In the genomic region with DNA sequence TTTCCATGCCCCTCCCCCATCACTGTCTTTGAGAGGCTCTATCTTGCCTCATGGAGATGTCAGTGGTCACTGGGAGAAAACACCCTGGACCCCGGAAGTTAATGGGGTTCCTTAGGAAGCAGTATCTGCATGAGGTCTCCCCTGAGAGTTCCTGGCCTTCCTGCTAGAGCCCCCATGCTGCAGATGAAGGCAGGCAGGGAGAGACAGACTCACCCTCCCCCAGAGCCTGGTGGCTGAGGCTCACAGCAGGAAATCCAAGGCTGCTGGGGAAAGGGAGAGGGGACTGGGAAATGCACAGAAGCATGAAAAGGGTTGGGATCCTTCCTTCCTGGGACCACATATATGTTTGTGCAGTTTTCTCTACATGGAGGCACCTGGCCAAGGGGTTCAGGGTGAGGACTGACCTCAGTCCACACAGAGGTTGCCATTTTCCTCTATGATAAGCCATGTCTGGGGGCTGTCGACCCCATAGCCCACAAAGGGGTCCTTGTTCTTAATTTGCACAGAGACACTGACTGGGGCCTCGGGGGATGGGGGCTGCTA, we compare ENCODE assay signal across 20 cellular contexts.
"Had no signal": no experiment of that assay in that cellular context is flagged by ENCODE, and none has a peak within 500 bp of the region (broad histone marks: within the 10 kb centered on the region; RNA-seq: fewer than 3 reads in every experiment).

No MANE protein-coding gene starts in this region.

- DNase-seq: activated CD4-positive, alpha-beta T cell treated with anti-CD3 and anti-CD28 coated beads, Interleukin-2, amount 10 ng/mL, durations not matched to agents 24 days and 14 days; activated CD8-positive, alpha-beta memory T cell treated with anti-CD3 and anti-CD28 coated beads, Interleukin-2, amount 50 U/mL, for 4 hours; activated effector memory CD4-positive, alpha-beta T cell treated with Interleukin-2 at 50 U/mL for 16 hours; activated naive CD4-positive, alpha-beta T cell treated with anti-CD3 and anti-CD28 coated beads, Interleukin-2, amount 10 ng/mL, durations not matched to agents 7 days and 5 days; activated naive CD8-positive, alpha-beta T cell treated with anti-CD3 and anti-CD28 coated beads, Interleukin-2, amount 50 U/mL, for 24 hours; activated T-cell treated with anti-CD3 and anti-CD28 coated beads, Interleukin-2, amount 50 U/mL, for 4 hours; aorta; colonic mucosa; gastrocnemius medialis; heart right ventricle; lower lobe of right lung; natural killer cell; nucleus accumbens; retina; stimulated activated CD4-positive, alpha-beta T cell treated with anti-CD3 and anti-CD28 coated beads, Interleukin-12 subunit alpha, Interleukin-12 subunit beta, amount 100 ng/mL, for 4 hours; stimulated activated CD4-positive, alpha-beta T cell treated with anti-CD3 and anti-CD28 coated beads, Interleukin-1b, Interleukin-23, amount 100 ng/mL, for 48 hours; stimulated activated naive CD4-positive, alpha-beta T cell treated with Interleukin-2 at 50 U/mL for 16 hours; T-helper 1 cell; T-helper 9 cell; thyroid gland had no signal

- H3K4me3 ChIP-seq: colonic mucosa, gastrocnemius medialis, heart right ventricle, lower lobe of right lung, thyroid gland had no signal

- H3K4me1 ChIP-seq: colonic mucosa, gastrocnemius medialis, lower lobe of right lung, thyroid gland had no signal

- ATAC-seq: activated naive CD8-positive, alpha-beta T cell treated with anti-CD3 and anti-CD28 coated beads, Interleukin-2, amount 50 U/mL, for 24 hours; activated T-cell treated with anti-CD3 and anti-CD28 coated beads, Interleukin-2, amount 50 U/mL, for 4 hours; gastrocnemius medialis; heart right ventricle; lower lobe of right lung; natural killer cell had no signal

- H3K27me3 ChIP-seq: colonic mucosa, gastrocnemius medialis, thyroid gland had no signal

- H3K9me3 ChIP-seq: colonic mucosa, gastrocnemius medialis, heart right ventricle, lower lobe of right lung, thyroid gland had no signal

- H3K27ac ChIP-seq: colonic mucosa, gastrocnemius medialis, lower lobe of right lung, thyroid gland had no signal

- H3K36me3 ChIP-seq: colonic mucosa, gastrocnemius medialis, heart right ventricle, lower lobe of right lung, thyroid gland had no signal
